16 cellular contexts compared by ENCODE assay signal in genomic region chr3:99965077-99965476, GRCh38.
A peak's percentile ranks its signal among the peaks of the same experiment; 100 is the strongest.
DNase-seq lines count a peak whose midpoint lies in the region; ATAC-seq and TF ChIP-seq lines count a peak whose summit lies in the region.
"Had no signal": no experiment of that assay in that cellular context is flagged by ENCODE, and none has a peak within 500 bp of the region (broad histone marks: within the 10 kb centered on the region; RNA-seq: fewer than 3 reads in every experiment).

No MANE protein-coding gene starts in this region.

- no peak for ATAC-seq in GM21360 (IDR thresholded peaks at IDR 0.05; ENCODE audit: unreplicated experiment)
- ATAC-seq: HepG2 had no signal

- H3K4me3 ChIP-seq in WERI-Rb-1 (ENCODE audit: low read depth, low read length) = no peak overlapping the region
- no peak overlapping the region for H3K4me3 ChIP-seq in foreskin fibroblast (ENCODE audit: low read depth in 1 of 2, low read length in 2 of 2)
- no peak overlapping the region for H3K4me3 ChIP-seq in mesendoderm (ENCODE audit: low read length)

- no peaks in the 10 kb centered on the region for H3K27me3 Mint-ChIP-seq in activated T-helper 1 cell treated with anti-CD3 and anti-CD28 coated beads, Interleukin-12 subunit alpha, Interleukin-12 subunit beta, Interleukin-2, Interleukin-4 antibody, amounts not matched to agents 30 ng/mL and 10 ng/mL and 1 ng/mL, durations not matched to agents 14 hours and 24 hours and 36 hours (ENCODE audit: insufficient read depth)
- H3K27me3 Mint-ChIP-seq: B cell, naive B cell had no signal

- H3K27me3 ChIP-seq in WERI-Rb-1 (ENCODE audit: insufficient read depth, low read depth, severe bottlenecking) = no peaks in the 10 kb centered on the region
- H3K27me3 ChIP-seq in mesendoderm (ENCODE audit: insufficient read depth, low read length, poor library complexity) = no peaks in the 10 kb centered on the region

- H4K5ac ChIP-seq in mesendoderm (ENCODE audit: low read length) = no peak overlapping the region

- H3K23ac ChIP-seq in mesendoderm (ENCODE audit: low read length) = no peak overlapping the region

- no peak overlapping the region for H3K18ac ChIP-seq in mesendoderm (ENCODE audit: low read length)

- H2BK15ac ChIP-seq in mesendoderm (replicated peaks; ENCODE audit: low read depth) = no peak overlapping the region

- H3K36me3 ChIP-seq in WERI-Rb-1 (no peaks in the 10 kb centered on the region), mesendoderm (ENCODE audit: control insufficient read depth, insufficient read depth, low read length) (no peaks in the 10 kb centered on the region)

- intact Hi-C loops in activated T-helper 1 cell treated with anti-CD3 and anti-CD28 coated beads, Interleukin-12 subunit alpha, Interleukin-12 subunit beta, Interleukin-2, Interleukin-4 antibody, amounts not matched to agents 30 ng/mL and 10 ng/mL and 1 ng/mL, durations not matched to agents 14 hours and 24 hours and 36 hours (cut with micrococcal nuclease) = loop anchor here (5.0 kb wide), 1 partner anchor 108 kb away; no protein-coding TSS in a partner anchor

- H3K4me1 ChIP-seq in mesendoderm (ENCODE audit: control insufficient read depth, low read depth, low read length) = no peaks in the 10 kb centered on the region

- peak; percentile 20 for DNase-seq in GM03348 (ENCODE audit: low spot score)
- DNase-seq in WERI-Rb-1 = no peak
- peak; percentile 37 to 55 for DNase-seq in foreskin fibroblast
- DNase-seq in pulmonary artery endothelial cell (ENCODE audit: low read depth, low spot score) = peak; percentile 4
- no peak for DNase-seq in activated T-helper 1 cell treated with anti-CD3 and anti-CD28 coated beads, Interleukin-12 subunit alpha, Interleukin-12 subunit beta, Interleukin-2, Interleukin-4 antibody, amounts not matched to agents 30 ng/mL and 10 ng/mL and 1 ng/mL, durations not matched to agents 14 hours and 24 hours and 36 hours (ENCODE audit: low spot score)
- no peak for DNase-seq in mesendoderm
- no peak for DNase-seq in NCI-H2029 treated with DMSO at 0.1 percent for 48 hours (lab: John Stamatoyannopoulos, UW)
- DNase-seq: aorta, DMS79 treated with DMSO at 0.1 percent for 48 hours, endodermal cell, naive B cell, NCI-H146, NCI-H774 had no signal

- H2BK5ac ChIP-seq in mesendoderm (ENCODE audit: low read length) = no peak overlapping the region

- H3K27ac ChIP-seq in WERI-Rb-1 (peak overlapping the region; percentile 69), mesendoderm (ENCODE audit: low read depth, low read length) (no peak overlapping the region)

- no peak overlapping the region for H2BK120ac ChIP-seq in mesendoderm (ENCODE audit: low read depth, low read length)

- H3K79me1 ChIP-seq in mesendoderm (ENCODE audit: low read length) = no peaks in the 10 kb centered on the region

- H3K4me2 ChIP-seq in mesendoderm (ENCODE audit: low read length) = no peak overlapping the region

- H3K36me3 Mint-ChIP-seq in activated T-helper 1 cell treated with anti-CD3 and anti-CD28 coated beads, Interleukin-12 subunit alpha, Interleukin-12 subunit beta, Interleukin-2, Interleukin-4 antibody, amounts not matched to agents 30 ng/mL and 10 ng/mL and 1 ng/mL, durations not matched to agents 14 hours and 24 hours and 36 hours (ENCODE audit: low read depth) = no peaks in the 10 kb centered on the region

- no peaks in the 10 kb centered on the region for H3K9me3 Mint-ChIP-seq in activated T-helper 1 cell treated with anti-CD3 and anti-CD28 coated beads, Interleukin-12 subunit alpha, Interleukin-12 subunit beta, Interleukin-2, Interleukin-4 antibody, amounts not matched to agents 30 ng/mL and 10 ng/mL and 1 ng/mL, durations not matched to agents 14 hours and 24 hours and 36 hours
- H3K9me3 Mint-ChIP-seq: endodermal cell, naive B cell had no signal

- H3K79me2 ChIP-seq in mesendoderm (ENCODE audit: control insufficient read depth, insufficient read depth, low read length) = no peaks in the 10 kb centered on the region

- WGBS in mesendoderm (ENCODE audit: extremely low coverage, insufficient coverage, low lambda C conversion rate) = no CpG with 5 or more reads among the region's 1 CpG

- no peaks in the 10 kb centered on the region for H3K9me3 ChIP-seq in WERI-Rb-1 (ENCODE audit: severe bottlenecking)

- H3K9ac ChIP-seq in mesendoderm (ENCODE audit: low read length) = no peak overlapping the region

- H3K4ac ChIP-seq in mesendoderm (ENCODE audit: low read depth, low read length) = no peak overlapping the region

- TF ChIP-seq CTCF in WERI-Rb-1 (IDR thresholded peaks at IDR 0.05; ENCODE audit: low read depth, low read length) = no peak
- no peak for TF ChIP-seq CTCF in foreskin fibroblast (IDR thresholded peaks at IDR 0.05; ENCODE audit: low read depth, low read length)

- H2AK5ac ChIP-seq in mesendoderm (ENCODE audit: low read length) = no peak overlapping the region

- H3K56ac ChIP-seq in mesendoderm (ENCODE audit: low read length) = no peak overlapping the region

- no peak overlapping the region for H3K27ac Mint-ChIP-seq in activated T-helper 1 cell treated with anti-CD3 and anti-CD28 coated beads, Interleukin-12 subunit alpha, Interleukin-12 subunit beta, Interleukin-2, Interleukin-4 antibody, amounts not matched to agents 30 ng/mL and 10 ng/mL and 1 ng/mL, durations not matched to agents 14 hours and 24 hours and 36 hours
- H3K27ac Mint-ChIP-seq: B cell, endodermal cell, naive B cell had no signal

- no peak overlapping the region for H3K4me3 Mint-ChIP-seq in activated T-helper 1 cell treated with anti-CD3 and anti-CD28 coated beads, Interleukin-12 subunit alpha, Interleukin-12 subunit beta, Interleukin-2, Interleukin-4 antibody, amounts not matched to agents 30 ng/mL and 10 ng/mL and 1 ng/mL, durations not matched to agents 14 hours and 24 hours and 36 hours
- H3K4me3 Mint-ChIP-seq: B cell, endodermal cell, naive B cell had no signal

- peaks cover 30% of the 10 kb centered on the region for H3K4me1 Mint-ChIP-seq in activated T-helper 1 cell treated with anti-CD3 and anti-CD28 coated beads, Interleukin-12 subunit alpha, Interleukin-12 subunit beta, Interleukin-2, Interleukin-4 antibody, amounts not matched to agents 30 ng/mL and 10 ng/mL and 1 ng/mL, durations not matched to agents 14 hours and 24 hours and 36 hours (ENCODE audit: low read depth)

- no peak overlapping the region for H4K8ac ChIP-seq in mesendoderm (ENCODE audit: low read depth, low read length)

Comparison
In these comparisons a context has a peak if more than half of its experiments do, and no peak if none do; other contexts are left out.
1. DNase-seq: peak in GM03348 (single experiment), foreskin fibroblast (2 of 2) and pulmonary artery endothelial cell (single experiment); none in WERI-Rb-1 (single experiment), activated T-helper 1 cell treated with anti-CD3 and anti-CD28 coated beads, Interleukin-12 subunit alpha, Interleukin-12 subunit beta, Interleukin-2, Interleukin-4 antibody, amounts not matched to agents 30 ng/mL and 10 ng/mL and 1 ng/mL, durations not matched to agents 14 hours and 24 hours and 36 hours (single experiment), mesendoderm (single experiment) and NCI-H2029 treated with DMSO at 0.1 percent for 48 hours (single experiment).